Comparison of ENCODE assay signal across 9 cellular contexts in genomic region chr5:132371603-132371994, GRCh38. TPM values are rescaled to one million over a fixed set of nuclear protein-coding genes. Genes with fewer than 3 reads are reported as not detected.
DNase-seq lines count a peak whose midpoint lies in the region; ATAC-seq and TF ChIP-seq lines count a peak whose summit lies in the region.
"Had no signal": no experiment of that assay in that cellular context is flagged by ENCODE, and none has a peak within 500 bp of the region (broad histone marks: within the 10 kb centered on the region; RNA-seq: fewer than 3 reads in every experiment).

No MANE protein-coding gene starts in this region.

- ATAC-seq in CD4-positive, CD25-positive, alpha-beta regulatory T cell (ENCODE audit: low read depth in 2 of 2), result no peak
- no peak for ATAC-seq in GM23338
- no peak for ATAC-seq in natural killer cell
- ATAC-seq in HG02610 (IDR thresholded peaks at IDR 0.05; ENCODE audit: unreplicated experiment), result no peak
- ATAC-seq in GM19463 (IDR thresholded peaks at IDR 0.05; ENCODE audit: unreplicated experiment), result no peak

- intact Hi-C loops in breast epithelium (cut with DNase I; ENCODE audit: low total_unique reads), result no loop called here
- intact Hi-C loops in natural killer cell (cut with micrococcal nuclease), result no loop called here

- peak overlapping the region in 2 of 3 donors; percentile 83 to 89 for H3K27ac Mint-ChIP-seq in CD4-positive, CD25-positive, alpha-beta regulatory T cell
- H3K27ac Mint-ChIP-seq in GM23338 (no peak overlapping the region), natural killer cell (peak overlapping the region in 1 of 2 donors; percentile 38)

- no peaks in the 10 kb centered on the region for H3K9me3 ChIP-seq in CD4-positive, CD25-positive, alpha-beta regulatory T cell (ENCODE audit: control insufficient read depth in 2 of 2, low read length in 2 of 2)
- H3K9me3 ChIP-seq in breast epithelium, result no peaks in the 10 kb centered on the region

- no peaks in the 10 kb centered on the region for H3F3A ChIP-seq in GM23338 (replicated peaks; ENCODE audit: low read depth)

- H3K9me2 ChIP-seq in GM23338 (ENCODE audit: insufficient read depth), result no peaks in the 10 kb centered on the region

- H3K36me3 ChIP-seq in CD4-positive, CD25-positive, alpha-beta regulatory T cell (ENCODE audit: control insufficient read depth, insufficient read depth, low read length), result no peaks in the 10 kb centered on the region
- H3K36me3 ChIP-seq in GM23338 (ENCODE audit: insufficient read depth) (no peaks in the 10 kb centered on the region), breast epithelium (no peaks in the 10 kb centered on the region)

- peaks cover 4% of the 10 kb centered on the region for H3K27me3 Mint-ChIP-seq in CD4-positive, CD25-positive, alpha-beta regulatory T cell
- H3K27me3 Mint-ChIP-seq in GM23338 (ENCODE audit: insufficient read depth, low read depth, poor library complexity) (peaks cover 19% of the 10 kb centered on the region), natural killer cell (ENCODE audit: low read depth in 2 of 2) (peaks cover 0 to 5% of the 10 kb centered on the region in 2 donors)

- H3K36me3 Mint-ChIP-seq in CD4-positive, CD25-positive, alpha-beta regulatory T cell, result no peaks in the 10 kb centered on the region
- H3K36me3 Mint-ChIP-seq in GM23338 (ENCODE audit: low read depth) (no peaks in the 10 kb centered on the region), natural killer cell (no peaks in the 10 kb centered on the region)

- H3K4me3 ChIP-seq in CD4-positive, CD25-positive, alpha-beta regulatory T cell (ENCODE audit: low read depth, low read length), result no peak overlapping the region
- H3K4me3 ChIP-seq in GM23338 (no peak overlapping the region), breast epithelium (peak overlapping the region in 2 of 3 donors; percentile 71 to 88)

- TF ChIP-seq POLR2A in breast epithelium (IDR thresholded peaks at IDR 0.05), result no peak

- no peak for DNase-seq in CD4-positive, CD25-positive, alpha-beta regulatory T cell
- no peak for DNase-seq in GM23338 (ENCODE audit: low spot score)
- DNase-seq in breast epithelium (ENCODE audit: low spot score in 2 of 2), result no peak
- DNase-seq in natural killer cell, result no peak
- DNase-seq in cerebellum (ENCODE audit: low spot score), result no peak
- DNase-seq: activated gamma-delta T cell, dermis blood vessel endothelial cell had no signal

- H3K4me1 Mint-ChIP-seq in CD4-positive, CD25-positive, alpha-beta regulatory T cell, result peaks cover 5 to 34% (median 25%) of the 10 kb centered on the region in 4 donors
- H3K4me1 Mint-ChIP-seq in GM23338 (peaks cover 8% of the 10 kb centered on the region), natural killer cell (peaks cover 7 to 18% of the 10 kb centered on the region in 2 donors)

- H4K20me1 ChIP-seq in GM23338 (replicated peaks; ENCODE audit: insufficient read depth), result no peaks in the 10 kb centered on the region

- H3K4me2 ChIP-seq in GM23338, result no peak overlapping the region

- H3K27ac ChIP-seq in CD4-positive, CD25-positive, alpha-beta regulatory T cell (ENCODE audit: insufficient read depth, low read length, poor library complexity, severe bottlenecking), result no peak overlapping the region
- H3K27ac ChIP-seq in GM23338 (ENCODE audit: low read depth), result no peak overlapping the region
- peak overlapping the region; percentile 56 to 93 for H3K27ac ChIP-seq in breast epithelium

- peaks cover 21% of the 10 kb centered on the region for H3K4me1 ChIP-seq in CD4-positive, CD25-positive, alpha-beta regulatory T cell (ENCODE audit: control insufficient read depth, insufficient read depth, low read length, poor library complexity, severe bottlenecking)
- H3K4me1 ChIP-seq in GM23338 (ENCODE audit: insufficient read depth), result no peaks in the 10 kb centered on the region; the same call in 1 of the 2 replicates
- H3K4me1 ChIP-seq in breast epithelium, result peaks cover 2 to 8% of the 10 kb centered on the region in 2 donors

- TF ChIP-seq CTCF in GM23338 (conservative IDR thresholded peaks at IDR 0.05; ENCODE audit: low read depth in 2 of 2), result no peak
- TF ChIP-seq CTCF in breast epithelium (IDR thresholded peaks at IDR 0.05), result no peak
- TF ChIP-seq CTCF in natural killer cell (IDR thresholded peaks at IDR 0.05), result no peak

- peak overlapping the region; percentile 84 to 92 (median 86) for H3K4me3 Mint-ChIP-seq in CD4-positive, CD25-positive, alpha-beta regulatory T cell
- H3K4me3 Mint-ChIP-seq in GM23338 (peak overlapping the region; percentile 82; the same call in 2 of the 3 replicates), natural killer cell (peak overlapping the region; percentile 86)

- no peaks in the 10 kb centered on the region for H3K27me3 ChIP-seq in CD4-positive, CD25-positive, alpha-beta regulatory T cell (ENCODE audit: control insufficient read depth, insufficient read depth, low read length)
- peaks cover 22% of the 10 kb centered on the region for H3K27me3 ChIP-seq in GM23338 (ENCODE audit: insufficient read depth)
- H3K27me3 ChIP-seq in breast epithelium, result no peaks in the 10 kb centered on the region

- H3K79me2 ChIP-seq in GM23338 (replicated peaks; ENCODE audit: insufficient read depth), result no peaks in the 10 kb centered on the region

- H3K9me3 Mint-ChIP-seq in CD4-positive, CD25-positive, alpha-beta regulatory T cell, result no peaks in the 10 kb centered on the region
- no peaks in the 10 kb centered on the region for H3K9me3 Mint-ChIP-seq in GM23338
- H3K9me3 Mint-ChIP-seq in natural killer cell, result no peaks in the 10 kb centered on the region

- H2AFZ ChIP-seq in GM23338, result no peak overlapping the region

TF ChIP-seq in GM23338, 12 proteins besides CTCF, POLR2A, EP300 and RAD21:
- no peak for TF ChIP-seq EZH2phosphoT487 (IDR thresholded peaks at IDR 0.05; ENCODE audit: unreplicated experiment)
- no peak for TF ChIP-seq CREB1 (CRISPR knock-in tag; IDR thresholded peaks at IDR 0.05; ENCODE audit: low read depth)
- TF ChIP-seq JUNB (IDR thresholded peaks at IDR 0.05; ENCODE audit: unreplicated experiment), result no peak
- TF ChIP-seq ZNF114 (CRISPR knock-in tag; IDR thresholded peaks at IDR 0.05), result no peak
- no peak for TF ChIP-seq EZH2 (IDR thresholded peaks at IDR 0.05; ENCODE audit: low read depth, unreplicated experiment)
- TF ChIP-seq, protein P1, sequence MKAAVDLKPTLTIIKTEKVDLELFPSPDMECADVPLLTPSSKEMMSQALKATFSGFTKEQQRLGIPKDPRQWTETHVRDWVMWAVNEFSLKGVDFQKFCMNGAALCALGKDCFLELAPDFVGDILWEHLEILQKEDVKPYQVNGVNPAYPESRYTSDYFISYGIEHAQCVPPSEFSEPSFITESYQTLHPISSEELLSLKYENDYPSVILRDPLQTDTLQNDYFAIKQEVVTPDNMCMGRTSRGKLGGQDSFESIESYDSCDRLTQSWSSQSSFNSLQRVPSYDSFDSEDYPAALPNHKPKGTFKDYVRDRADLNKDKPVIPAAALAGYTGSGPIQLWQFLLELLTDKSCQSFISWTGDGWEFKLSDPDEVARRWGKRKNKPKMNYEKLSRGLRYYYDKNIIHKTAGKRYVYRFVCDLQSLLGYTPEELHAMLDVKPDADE (IDR thresholded peaks at IDR 0.05), result no peak
- no peak for TF ChIP-seq ZNF331 (CRISPR knock-in tag; IDR thresholded peaks at IDR 0.05; ENCODE audit: low read depth)
- TF ChIP-seq STAT1 (IDR thresholded peaks at IDR 0.05; ENCODE audit: unreplicated experiment), result no peak
- no peak for TF ChIP-seq POLR2AphosphoS5 (IDR thresholded peaks at IDR 0.05; ENCODE audit: low read depth)

RNA-seq across cellular contexts. Expression of gene SLC22A5, which starts 2.1 kb away (rescaled TPM):
- total RNA-seq in CD4-positive, CD25-positive, alpha-beta regulatory T cell, result 2.5 TPM
- 1 to 10 TPM in 3 of 4 donors, under 1 TPM in 1; 0.54 to 3.2 (median 1.7) TPM for polyA plus RNA-seq in CD4-positive, CD25-positive, alpha-beta regulatory T cell
- total RNA-seq in GM23338 (2014; rRNA removed; shearing (Covaris generic)), result 2.4 and 4.8 TPM in 2 replicates
- polyA plus RNA-seq in GM23338 (2016; fragmentation: Nextera tagmentation; extraction: Ambion mirVana), result 1.7 and 1.9 TPM in 2 replicates
- 10 to 100 TPM in 2 of 3 donors, 1 to 10 TPM in 1; 6.6 to 31.5 (median 23.3) TPM for total RNA-seq in breast epithelium
- 1 to 10 TPM; 1.6 to 5.0 (median 3.9) TPM for total RNA-seq in natural killer cell
- 10.4 TPM for total RNA-seq in cerebellum

Comparison
In these comparisons a context has a peak if more than half of its experiments do, and no peak if none do; other contexts are left out.
1. H3K27ac ChIP-seq: peak in breast epithelium (2 of 2); none in CD4-positive, CD25-positive, alpha-beta regulatory T cell (single experiment) and GM23338 (single experiment).
2. H3K4me3 ChIP-seq: peak in breast epithelium (2 of 3); none in CD4-positive, CD25-positive, alpha-beta regulatory T cell (single experiment) and GM23338 (single experiment).
3. Peak in every context shown above with its lines, with median percentiles within 50 percentile points of each other: H3K4me3 Mint-ChIP-seq.